12 cellular contexts compared by ENCODE assay signal in genomic region chr16:11049396-11050059, GRCh38.
DNase-seq lines count a peak whose midpoint lies in the region; ATAC-seq, FAIRE-seq and TF ChIP-seq lines count a peak whose summit lies in the region.
"Had no signal": no experiment of that assay in that cellular context is flagged by ENCODE, and none has a peak within 500 bp of the region (broad histone marks: within the 10 kb centered on the region; RNA-seq: fewer than 3 reads in every experiment).

No MANE protein-coding gene starts in this region.

- no peak for TF ChIP-seq CTCF in epithelial cell of esophagus (IDR thresholded peaks at IDR 0.05; ENCODE audit: insufficient read depth, low read depth, low read length, missing control alignments)

- H3K36me3 ChIP-seq in KOPT-K1 (ENCODE audit: insufficient read depth, low read length) (peaks cover 39% of the 10 kb centered on the region), small intestine (ENCODE audit: control insufficient read depth in 2 of 2, insufficient read depth in 2 of 2, low read length in 2 of 2) (peaks cover 0 to 11% of the 10 kb centered on the region in 2 donors)
- H3K36me3 ChIP-seq: thyroid gland had no signal

- H3K4me1 ChIP-seq in small intestine (ENCODE audit: control insufficient read depth in 2 of 2, insufficient read depth in 1 of 2, low read depth in 1 of 2, low read length in 1 of 2), result no peaks in the 10 kb centered on the region

- 78 to 94% (median 91%) methylated on average over 3 of the region's 3 CpGs for WGBS in small intestine, 3 donors

- H3K27ac ChIP-seq in KOPT-K1 (ENCODE audit: low read depth, low read length, poor library complexity, severe bottlenecking) (peak overlapping the region; percentile 91), small intestine (ENCODE audit: low read depth in 1 of 2, low read length in 1 of 2) (no peak overlapping the region)

- H3K9me3 ChIP-seq in KOPT-K1 (ENCODE audit: insufficient read depth, low read length, poor library complexity, severe bottlenecking) (no peaks in the 10 kb centered on the region), small intestine (ENCODE audit: control insufficient read depth, low read depth) (no peaks in the 10 kb centered on the region)
- H3K9me3 ChIP-seq: thyroid gland had no signal

- H3K27me3 ChIP-seq in small intestine (ENCODE audit: control insufficient read depth in 2 of 2, insufficient read depth in 2 of 2, low read length in 2 of 2), result no peaks in the 10 kb centered on the region
- H3K27me3 ChIP-seq: thyroid gland had no signal

- peak; percentile 53 for DNase-seq in activated CD8-positive, alpha-beta memory T cell treated with anti-CD3 and anti-CD28 coated beads for 24 hours
- DNase-seq in activated CD8-positive, alpha-beta memory T cell treated with anti-CD3 and anti-CD28 coated beads, Interleukin-2, amount 50 U/mL, for 4 hours, result no peak
- peak; percentile 53 for DNase-seq in epithelial cell of esophagus (ENCODE audit: low read depth)
- peak; percentile 26 for DNase-seq in small intestine
- DNase-seq in NCI-H1092 treated with DMSO at 0.1 percent for 48 hours (lab: John Stamatoyannopoulos, UW), result no peak
- no peak for DNase-seq in stimulated activated CD4-positive, alpha-beta T cell treated with anti-CD3 and anti-CD28 coated beads, Interleukin-12 subunit alpha, Interleukin-12 subunit beta, amount 100 ng/mL, for 4 hours
- DNase-seq: head of caudate nucleus, thyroid gland had no signal

- no peak for FAIRE-seq in small intestine (lab: Jason Lieb, UNC)
- FAIRE-seq: endometrium had no signal

- no peak for ATAC-seq in GM21825 (IDR thresholded peaks at IDR 0.05; ENCODE audit: unreplicated experiment)
- ATAC-seq: SK-N-SH treated with all-trans-retinoic acid at 6 μM for 48 hours had no signal

- H3K4me3 ChIP-seq in epithelial cell of esophagus (ENCODE audit: low read length) (no peak overlapping the region), small intestine (ENCODE audit: low read depth in 1 of 2, low read length in 2 of 2) (no peak overlapping the region)
- H3K4me3 ChIP-seq: thyroid gland had no signal

Comparison
In these comparisons a context has a peak if more than half of its experiments do, and no peak if none do; other contexts are left out.
1. DNase-seq: peak in activated CD8-positive, alpha-beta memory T cell treated with anti-CD3 and anti-CD28 coated beads for 24 hours (single experiment), epithelial cell of esophagus (single experiment) and small intestine (single experiment); none in activated CD8-positive, alpha-beta memory T cell treated with anti-CD3 and anti-CD28 coated beads, Interleukin-2, amount 50 U/mL, for 4 hours (single experiment), NCI-H1092 treated with DMSO at 0.1 percent for 48 hours (single experiment) and stimulated activated CD4-positive, alpha-beta T cell treated with anti-CD3 and anti-CD28 coated beads, Interleukin-12 subunit alpha, Interleukin-12 subunit beta, amount 100 ng/mL, for 4 hours (single experiment).